21 cellular contexts compared by ENCODE assay signal in genomic region chr4:86810867-86811266, GRCh38. TPM values are rescaled to one million over a fixed set of nuclear protein-coding genes. Genes with fewer than 3 reads are reported as not detected.
DNase-seq lines count a peak whose midpoint lies in the region; ATAC-seq and TF ChIP-seq lines count a peak whose summit lies in the region.
"Had no signal": no experiment of that assay in that cellular context is flagged by ENCODE, and none has a peak within 500 bp of the region (broad histone marks: within the 10 kb centered on the region; RNA-seq: fewer than 3 reads in every experiment).

No MANE protein-coding gene starts in this region.

- no peak for TF ChIP-seq CTCF in neural cell (IDR thresholded peaks at IDR 0.05; ENCODE audit: poor library complexity, severe bottlenecking)

- intact Hi-C loops in activated CD4-positive, alpha-beta T cell treated with anti-CD3 and anti-CD28 coated beads, Interleukin-2, amount 10 ng/mL, durations not matched to agents 24 days and 14 days (cut with micrococcal nuclease): no loop called here

- no peaks in the 10 kb centered on the region for H4K20me1 ChIP-seq in neural cell (ENCODE audit: insufficient read depth)
- H4K20me1 ChIP-seq: BLaER1 had no signal

- H3K9me3 ChIP-seq in neural cell (ENCODE audit: low read length): no peaks in the 10 kb centered on the region
- H3K9me3 ChIP-seq: A549 had no signal

- H3K27ac ChIP-seq in neural cell (ENCODE audit: low read length): no peak overlapping the region
- H3K27ac ChIP-seq: 22Rv1, A549, BLaER1 had no signal

- ATAC-seq in HG03457 (IDR thresholded peaks at IDR 0.05; ENCODE audit: unreplicated experiment) (no peak), HG03354 (IDR thresholded peaks at IDR 0.05; ENCODE audit: poor library complexity, severe bottlenecking, unreplicated experiment) (no peak)
- ATAC-seq: A549, HepG2 had no signal

- H3K27me3 Mint-ChIP-seq in activated CD4-positive, alpha-beta T cell treated with anti-CD3 and anti-CD28 coated beads, Interleukin-2, amount 10 ng/mL, durations not matched to agents 24 days and 14 days: no peaks in the 10 kb centered on the region
- H3K27me3 Mint-ChIP-seq: CD4-positive, alpha-beta memory T cell; IgD-negative memory B cell had no signal

- H3K9ac ChIP-seq in neural cell (ENCODE audit: low read length): no peak overlapping the region
- H3K9ac ChIP-seq: BLaER1 had no signal

- H3K4me1 Mint-ChIP-seq in activated CD4-positive, alpha-beta T cell treated with anti-CD3 and anti-CD28 coated beads, Interleukin-2, amount 10 ng/mL, durations not matched to agents 24 days and 14 days: no peaks in the 10 kb centered on the region
- H3K4me1 Mint-ChIP-seq: CD14-positive monocyte; CD4-positive, alpha-beta memory T cell; H9; IgD-negative memory B cell had no signal

- no peak overlapping the region for H3K4me2 ChIP-seq in neural cell (ENCODE audit: low read length)
- H3K4me2 ChIP-seq: A549, BLaER1 had no signal

- peak; percentile 15 for TF ChIP-seq EP300 in neural cell (conservative IDR thresholded peaks at IDR 0.05; ENCODE audit: poor library complexity, severe bottlenecking)

- no peaks in the 10 kb centered on the region for H3K36me3 ChIP-seq in neural cell (ENCODE audit: insufficient read depth, low read length)

- no peaks in the 10 kb centered on the region for H3F3A ChIP-seq in neural cell (ENCODE audit: insufficient read depth, low read length, poor library complexity, severe bottlenecking)

- H2AFZ ChIP-seq in neural cell (ENCODE audit: low read depth, low read length): no peak overlapping the region

- H3K79me2 ChIP-seq in neural cell (replicated peaks; ENCODE audit: insufficient read depth, low read length): no peaks in the 10 kb centered on the region

- no peak overlapping the region for H3K4me3 ChIP-seq in neural cell (ENCODE audit: low read length)
- H3K4me3 ChIP-seq: A549, BLaER1 had no signal

- H3K27me3 ChIP-seq in neural cell (ENCODE audit: insufficient read depth, low read depth, low read length): no peaks in the 10 kb centered on the region
- H3K27me3 ChIP-seq: BLaER1 had no signal

- H3K4me3 Mint-ChIP-seq in activated CD4-positive, alpha-beta T cell treated with anti-CD3 and anti-CD28 coated beads, Interleukin-2, amount 10 ng/mL, durations not matched to agents 24 days and 14 days: no peak overlapping the region
- H3K4me3 Mint-ChIP-seq: CD14-positive monocyte; CD4-positive, alpha-beta memory T cell; H9; IgD-negative memory B cell had no signal

- no peaks in the 10 kb centered on the region for H3K9me3 Mint-ChIP-seq in activated CD4-positive, alpha-beta T cell treated with anti-CD3 and anti-CD28 coated beads, Interleukin-2, amount 10 ng/mL, durations not matched to agents 24 days and 14 days

- no peak overlapping the region for H3K27ac Mint-ChIP-seq in activated CD4-positive, alpha-beta T cell treated with anti-CD3 and anti-CD28 coated beads, Interleukin-2, amount 10 ng/mL, durations not matched to agents 24 days and 14 days
- H3K27ac Mint-ChIP-seq: CD14-positive monocyte; CD4-positive, alpha-beta memory T cell; H9; IgD-negative memory B cell had no signal

- no peak for TF ChIP-seq RAD21 in neural cell (conservative IDR thresholded peaks at IDR 0.05)

- no peaks in the 10 kb centered on the region for H3K36me3 Mint-ChIP-seq in activated CD4-positive, alpha-beta T cell treated with anti-CD3 and anti-CD28 coated beads, Interleukin-2, amount 10 ng/mL, durations not matched to agents 24 days and 14 days (ENCODE audit: low read depth)
- H3K36me3 Mint-ChIP-seq: CD14-positive monocyte, IgD-negative memory B cell had no signal

- DNase-seq in activated CD4-positive, alpha-beta T cell treated with anti-CD3 and anti-CD28 coated beads, Interleukin-2, amount 10 ng/mL, durations not matched to agents 24 days and 14 days: peak; percentile 6
- DNase-seq in activated CD4-positive, alpha-beta T cell treated with anti-CD3 and anti-CD28 coated beads, Interleukin-2, amount 50 U/mL, for 1 hour: no peak
- DNase-seq in astrocyte of the hippocampus (ENCODE audit: low read depth, low spot score) (peak; percentile 47), EL (no peak)
- DNase-seq: CD4-positive, alpha-beta memory T cell; DMS153; DMS79; GF-D8; GOT3; H9; KBM-7 had no signal

- no peaks in the 10 kb centered on the region for H3K9me2 ChIP-seq in neural cell (ENCODE audit: insufficient read depth, low read length)

TF ChIP-seq in neural cell, 6 proteins besides CTCF, POLR2A, EP300 and RAD21:
- no peak for TF ChIP-seq SMC3 (conservative IDR thresholded peaks at IDR 0.05; ENCODE audit: poor library complexity)
- TF ChIP-seq MXI1 (conservative IDR thresholded peaks at IDR 0.05; ENCODE audit: poor library complexity, severe bottlenecking): no peak
- TF ChIP-seq POLR2AphosphoS5 (IDR thresholded peaks at IDR 0.05): no peak
- TF ChIP-seq EZH2 (IDR thresholded peaks at IDR 0.05; ENCODE audit: borderline replicate concordance, insufficient read depth, low read length, poor library complexity, severe bottlenecking): no peak
- no peak for TF ChIP-seq TAF1 (IDR thresholded peaks at IDR 0.05; ENCODE audit: low read depth)
TF ChIP-seq in neural cell: peak in this region for 0.

RNA-seq across cellular contexts. Expression of gene SLC10A6, which starts 38.3 kb away (rescaled TPM):
- not detected in 2 replicates for total RNA-seq in activated CD4-positive, alpha-beta T cell treated with anti-CD3 and anti-CD28 coated beads, Interleukin-2, amount 10 ng/mL, durations not matched to agents 24 days and 14 days
- not detected in 2 replicates for polyA plus RNA-seq in neural cell
- polyA minus RNA-seq in neural cell: not detected in 2 replicates
- total RNA-seq: CD4-positive, alpha-beta memory T cell; Daoy; H9; HepG2 had no signal
- polyA plus RNA-seq: A549; CD14-positive monocyte; CD4-positive, alpha-beta memory T cell; HepG2; IgD-negative memory B cell had no signal

Comparison
In these comparisons a context has a peak if more than half of its experiments do, and no peak if none do; other contexts are left out.
1. DNase-seq: peak in activated CD4-positive, alpha-beta T cell treated with anti-CD3 and anti-CD28 coated beads, Interleukin-2, amount 10 ng/mL, durations not matched to agents 24 days and 14 days (single experiment) and astrocyte of the hippocampus (single experiment); none in activated CD4-positive, alpha-beta T cell treated with anti-CD3 and anti-CD28 coated beads, Interleukin-2, amount 50 U/mL, for 1 hour (single experiment) and EL (single experiment).